ENCODE assay signal across 10 cellular contexts in the genomic region with DNA sequence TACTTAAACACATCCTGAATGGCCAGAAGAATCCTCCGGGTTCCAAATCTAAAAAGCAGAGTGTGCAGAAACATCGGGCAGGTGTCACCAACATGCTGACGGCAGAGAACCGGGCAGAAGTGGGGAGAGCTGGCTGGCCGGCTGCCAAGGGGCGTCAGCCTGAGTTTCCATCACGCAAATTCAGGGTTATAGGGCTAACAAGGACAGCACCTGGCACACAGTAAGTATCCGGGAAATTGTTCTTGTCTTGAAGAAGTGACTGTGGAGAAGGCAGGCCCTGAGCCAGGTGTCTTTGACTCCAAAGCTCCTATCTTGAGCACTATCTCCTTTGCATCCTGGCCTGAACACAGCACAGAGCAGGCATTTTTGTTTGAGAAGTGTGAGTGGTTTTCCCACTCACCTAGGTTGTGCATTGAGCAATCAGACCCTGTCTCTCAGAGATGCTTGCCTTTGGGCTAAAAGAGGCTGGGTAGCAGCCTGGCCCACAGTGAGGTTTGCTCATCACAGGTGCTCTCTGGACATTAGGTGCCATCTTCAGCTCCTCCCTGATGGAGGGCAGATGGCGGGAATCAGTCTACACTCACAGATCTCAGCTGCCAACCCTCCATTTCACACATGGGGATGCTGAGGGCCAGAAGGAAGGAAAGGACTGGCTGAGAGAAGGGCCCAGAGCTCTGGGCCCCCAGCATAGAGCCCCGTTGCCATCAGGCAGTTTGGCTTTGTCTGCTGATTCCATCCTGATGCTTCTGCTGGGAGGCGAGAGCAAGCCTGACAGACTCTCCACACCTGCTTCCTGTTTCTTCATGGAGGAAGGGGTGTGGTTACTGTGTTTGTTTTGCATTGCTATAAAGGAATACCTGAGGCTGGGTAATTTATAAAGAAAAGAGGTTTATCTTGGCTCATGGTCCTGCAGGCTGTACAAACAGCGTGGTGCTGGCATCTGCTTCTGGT. TPM values are rescaled to one million over a fixed set of nuclear protein-coding genes. Genes with fewer than 3 reads are reported as not detected.
DNase-seq lines count a peak whose midpoint lies in the region; ATAC-seq and TF ChIP-seq lines count a peak whose summit lies in the region.
"Had no signal": no experiment of that assay in that cellular context is flagged by ENCODE, and none has a peak within 500 bp of the region (broad histone marks: within the 10 kb centered on the region; RNA-seq: fewer than 3 reads in every experiment).

No MANE protein-coding gene starts in this region.

- ATAC-seq in mucosa of descending colon (peak; percentile 82), GM21526 (IDR thresholded peaks at IDR 0.05; ENCODE audit: low FRiP score, unreplicated experiment) (no peak)
- ATAC-seq: Panc1 had no signal

- TF ChIP-seq POLR2A in sigmoid colon (IDR thresholded peaks at IDR 0.05): no peak

- TF ChIP-seq CTCF in GM06990 (IDR thresholded peaks at IDR 0.05; ENCODE audit: insufficient read depth, low read length, poor library complexity, severe bottlenecking): no peak
- no peak for TF ChIP-seq CTCF in mucosa of descending colon (IDR thresholded peaks at IDR 0.05)
- TF ChIP-seq CTCF in sigmoid colon (IDR thresholded peaks at IDR 0.05): no peak
- no peak for TF ChIP-seq CTCF in tibial artery (IDR thresholded peaks at IDR 0.05)

- TF ChIP-seq EP300 in sigmoid colon (IDR thresholded peaks at IDR 0.05): no peak

- H3K4me3 ChIP-seq in GM06990 (replicated peaks; ENCODE audit: low read depth, low read length) (no peak overlapping the region), mucosa of descending colon (no peak overlapping the region), sigmoid colon (no peak overlapping the region), tibial artery (no peak overlapping the region)

- H3K4me1 ChIP-seq in mucosa of descending colon (ENCODE audit: low read depth) (no peaks in the 10 kb centered on the region), sigmoid colon (no peaks in the 10 kb centered on the region), tibial artery (no peaks in the 10 kb centered on the region)

- H3K27me3 ChIP-seq in GM06990 (replicated peaks; ENCODE audit: control insufficient read depth, insufficient read depth, low read length): no peaks in the 10 kb centered on the region; the same call in 1 of the 2 replicates
- no peaks in the 10 kb centered on the region for H3K27me3 ChIP-seq in sigmoid colon
- no peaks in the 10 kb centered on the region for H3K27me3 ChIP-seq in tibial artery

- H3K36me3 ChIP-seq in GM06990 (ENCODE audit: control insufficient read depth, insufficient read depth, low read length) (no peaks in the 10 kb centered on the region), mucosa of descending colon (ENCODE audit: low read depth) (no peaks in the 10 kb centered on the region), sigmoid colon (no peaks in the 10 kb centered on the region), tibial artery (no peaks in the 10 kb centered on the region)

- intact Hi-C loops in mucosa of descending colon (cut with DNase I, micrococcal nuclease) (no loop called here), sigmoid colon (cut with DNase I) (no loop called here), tibial artery (cut with DNase I; ENCODE audit: low total_unique reads) (no loop called here)

- peaks cover 2% of the 10 kb centered on the region for H3K9me3 ChIP-seq in mucosa of descending colon
- H3K9me3 ChIP-seq in sigmoid colon: no peaks in the 10 kb centered on the region
- H3K9me3 ChIP-seq in tibial artery: no peaks in the 10 kb centered on the region

- DNase-seq in GM06990 (ENCODE audit: extremely low read depth, insufficient read length) (peak; percentile 45), NCI-H1436 treated with DMSO at 0.1 percent for 48 hours (lab: John Stamatoyannopoulos, UW) (peak; percentile 39), mucosa of descending colon (peak; percentile 38 to 66 (median 62)), sigmoid colon (no peak), tibial artery (no peak), AG08396 (ENCODE audit: low spot score) (no peak)
- peak; percentile 40 for DNase-seq in activated CD4-positive, alpha-beta T cell treated with anti-CD3 and anti-CD28 coated beads for 48 hours
- DNase-seq: foreskin melanocyte had no signal

- WGBS in sigmoid colon, 2 donors: 24 to 41% methylated on average over 12 of the region's 12 CpGs

- H3K27ac ChIP-seq in sigmoid colon (no peak overlapping the region), tibial artery (no peak overlapping the region)

RNA-seq across cellular contexts. Expression of a gene that starts 52.8 kb away (rescaled TPM):
- 10 to 100 TPM in 1 of 3 donors, 1 to 10 TPM in 2; 2.8 to 19.1 (median 4.7) TPM for total RNA-seq in mucosa of descending colon
- 1 to 10 TPM; 4.6 to 7.8 (median 6.3) TPM for total RNA-seq in sigmoid colon
- 1 to 10 TPM in 2 of 3 donors, under 1 TPM in 1; 0.60 to 6.4 (median 1.4) TPM for polyA plus RNA-seq in sigmoid colon

Comparison
In these comparisons a context has a peak if more than half of its experiments do, and no peak if none do; other contexts are left out.
1. DNase-seq: peak in GM06990 (single experiment), NCI-H1436 treated with DMSO at 0.1 percent for 48 hours (single experiment), activated CD4-positive, alpha-beta T cell treated with anti-CD3 and anti-CD28 coated beads for 48 hours (single experiment) and mucosa of descending colon (3 of 3); none in sigmoid colon (single experiment), tibial artery (0 of 2) and AG08396 (single experiment).